31 cellular contexts compared by ENCODE assay signal in the genomic region with DNA sequence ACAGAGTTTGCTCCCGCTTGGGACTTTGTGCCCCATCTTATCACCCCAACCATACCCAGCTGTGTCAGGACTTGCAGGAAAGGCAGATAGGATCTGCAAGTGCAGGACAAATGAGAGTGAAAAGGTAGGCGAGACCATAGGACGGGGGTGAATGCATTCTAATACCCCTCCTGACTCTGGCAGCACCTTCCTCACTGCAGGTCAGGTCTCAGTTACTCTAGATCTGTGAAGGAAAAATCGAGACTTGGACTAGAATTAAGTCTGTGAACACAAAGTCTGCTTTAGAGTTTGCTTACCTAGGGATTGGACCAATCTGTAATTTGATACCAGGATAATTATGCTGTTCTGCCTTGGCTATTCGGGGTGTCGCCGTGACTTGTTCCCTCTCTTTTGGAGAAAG. TPM values are rescaled to one million over a fixed set of nuclear protein-coding genes. Genes with fewer than 3 reads are reported as not detected.
"Had no signal": no experiment of that assay in that cellular context is flagged by ENCODE, and none has a peak within 500 bp of the region (broad histone marks: within the 10 kb centered on the region; RNA-seq: fewer than 3 reads in every experiment).

No MANE protein-coding gene starts in this region.

- H3K4me1 Mint-ChIP-seq: activated CD4-positive, alpha-beta memory T cell treated with anti-CD3 and anti-CD28 coated beads, Interleukin-2, amount 10 ng/mL, durations not matched to agents 7 days and 5 days; brain; T-cell had no signal

- H3K36me3 Mint-ChIP-seq: activated naive CD8-positive, alpha-beta T cell; T-cell had no signal

- H3K27ac ChIP-seq: KMS-11, SK-N-MC, VCaP had no signal

- H3K4me2 ChIP-seq: KMS-11 had no signal

- H3K27me3 Mint-ChIP-seq: activated CD4-positive, alpha-beta memory T cell treated with anti-CD3 and anti-CD28 coated beads, Interleukin-2, amount 10 ng/mL, durations not matched to agents 7 days and 5 days; activated CD4-positive, alpha-beta T cell treated with anti-CD3 and anti-CD28 coated beads for 36 hours; activated naive CD8-positive, alpha-beta T cell; brain; T-cell had no signal

- H3K4me3 Mint-ChIP-seq: activated CD4-positive, alpha-beta memory T cell treated with anti-CD3 and anti-CD28 coated beads, Interleukin-2, amount 10 ng/mL, durations not matched to agents 7 days and 5 days; activated CD4-positive, alpha-beta T cell treated with anti-CD3 and anti-CD28 coated beads for 36 hours; activated naive CD4-positive, alpha-beta T cell treated with anti-CD3 and anti-CD28 coated beads for 36 hours; activated naive CD8-positive, alpha-beta T cell; activated T-helper 1 cell treated with anti-CD3 and anti-CD28 coated beads, Interleukin-12 subunit alpha, Interleukin-12 subunit beta, Interleukin-2, Interleukin-4 antibody, amounts not matched to agents 30 ng/mL and 10 ng/mL and 1 ng/mL, durations not matched to agents 14 hours and 24 hours and 36 hours; brain; T-cell had no signal

- H3K27ac Mint-ChIP-seq: activated CD4-positive, alpha-beta memory T cell treated with anti-CD3 and anti-CD28 coated beads, Interleukin-2, amount 10 ng/mL, durations not matched to agents 7 days and 5 days; activated CD4-positive, alpha-beta T cell treated with anti-CD3 and anti-CD28 coated beads for 36 hours; activated naive CD4-positive, alpha-beta T cell treated with anti-CD3 and anti-CD28 coated beads for 36 hours; activated naive CD8-positive, alpha-beta T cell; activated T-helper 1 cell treated with anti-CD3 and anti-CD28 coated beads, Interleukin-12 subunit alpha, Interleukin-12 subunit beta, Interleukin-2, Interleukin-4 antibody, amounts not matched to agents 30 ng/mL and 10 ng/mL and 1 ng/mL, durations not matched to agents 14 hours and 24 hours and 36 hours; brain; T-cell had no signal

- H3K9me3 ChIP-seq: MG63 had no signal

- H3K9me3 Mint-ChIP-seq: activated CD4-positive, alpha-beta memory T cell treated with anti-CD3 and anti-CD28 coated beads, Interleukin-2, amount 10 ng/mL, durations not matched to agents 7 days and 5 days; activated naive CD4-positive, alpha-beta T cell treated with anti-CD3 and anti-CD28 coated beads for 36 hours; activated T-helper 1 cell treated with anti-CD3 and anti-CD28 coated beads, Interleukin-12 subunit alpha, Interleukin-12 subunit beta, Interleukin-2, Interleukin-4 antibody, amounts not matched to agents 30 ng/mL and 10 ng/mL and 1 ng/mL, durations not matched to agents 14 hours and 24 hours and 36 hours; brain; T-cell had no signal

- H3K4me3 ChIP-seq: MG63, SK-N-MC had no signal

- ATAC-seq: activated CD4-positive, alpha-beta T cell treated with anti-CD3 and anti-CD28 coated beads for 36 hours; Right ventricle myocardium inferior; T-cell had no signal

- DNase-seq: activated CD4-positive, alpha-beta memory T cell treated with anti-CD3 and anti-CD28 coated beads, Interleukin-2, amount 10 ng/mL, durations not matched to agents 7 days and 5 days; activated CD4-positive, alpha-beta T cell treated with anti-CD3 and anti-CD28 coated beads for 36 hours; activated CD4-positive, alpha-beta T cell treated with anti-CD3 and anti-CD28 coated beads, Interleukin-2, amount 50 U/mL, for 1 hour; activated CD8-positive, alpha-beta memory T cell treated with anti-CD3 and anti-CD28 coated beads, Interleukin-2, amount 50 U/mL, for 48 hours; activated gamma-delta T cell; activated naive CD4-positive, alpha-beta T cell treated with anti-CD3 and anti-CD28 coated beads for 36 hours; activated T-cell treated with anti-CD3 and anti-CD28 coated beads, Interleukin-2, amount 50 U/mL, for 1 hour; amygdala; cerebellar nuclear complex; MG63; MV-4-11; NCI-H1092 treated with DMSO at 0.1 percent for 48 hours; NCI-H1436; NCI-H187; NCI-H2081; NCI-H345; NCI-H510A; NCI-H526 treated with DMSO at 0.1 percent for 48 hours; T-cell had no signal

- H3K27me3 ChIP-seq: MG63 had no signal

- H3K9ac ChIP-seq: KMS-11 had no signal

RNA-seq across cellular contexts. Expression of a gene that starts 19.7 kb away (rescaled TPM):
- total RNA-seq: activated CD4-positive, alpha-beta memory T cell treated with anti-CD3 and anti-CD28 coated beads, Interleukin-2, amount 10 ng/mL, durations not matched to agents 7 days and 5 days; activated CD4-positive, alpha-beta T cell treated with anti-CD3 and anti-CD28 coated beads for 36 hours; activated naive CD4-positive, alpha-beta T cell treated with anti-CD3 and anti-CD28 coated beads for 36 hours; activated T-helper 1 cell treated with anti-CD3 and anti-CD28 coated beads, Interleukin-12 subunit alpha, Interleukin-12 subunit beta, Interleukin-2, Interleukin-4 antibody, amounts not matched to agents 30 ng/mL and 10 ng/mL and 1 ng/mL, durations not matched to agents 14 hours and 24 hours and 36 hours; astrocyte; cardiac septum; OCI-LY7; Right ventricle myocardium inferior; RPMI7951; T-cell; T-helper 2 cell treated with Interferon-gamma antibody and Interleukin-4, amounts not matched to agents 100 ng/mL and 5 ng/mL, for 36 hours had no signal

RNA-seq across cellular contexts. Expression of a gene that starts 43.8 kb away (rescaled TPM):
- total RNA-seq: cardiac septum, OCI-LY7, Right ventricle myocardium inferior had no signal
